12 cellular contexts compared by ENCODE assay signal in the genomic region with DNA sequence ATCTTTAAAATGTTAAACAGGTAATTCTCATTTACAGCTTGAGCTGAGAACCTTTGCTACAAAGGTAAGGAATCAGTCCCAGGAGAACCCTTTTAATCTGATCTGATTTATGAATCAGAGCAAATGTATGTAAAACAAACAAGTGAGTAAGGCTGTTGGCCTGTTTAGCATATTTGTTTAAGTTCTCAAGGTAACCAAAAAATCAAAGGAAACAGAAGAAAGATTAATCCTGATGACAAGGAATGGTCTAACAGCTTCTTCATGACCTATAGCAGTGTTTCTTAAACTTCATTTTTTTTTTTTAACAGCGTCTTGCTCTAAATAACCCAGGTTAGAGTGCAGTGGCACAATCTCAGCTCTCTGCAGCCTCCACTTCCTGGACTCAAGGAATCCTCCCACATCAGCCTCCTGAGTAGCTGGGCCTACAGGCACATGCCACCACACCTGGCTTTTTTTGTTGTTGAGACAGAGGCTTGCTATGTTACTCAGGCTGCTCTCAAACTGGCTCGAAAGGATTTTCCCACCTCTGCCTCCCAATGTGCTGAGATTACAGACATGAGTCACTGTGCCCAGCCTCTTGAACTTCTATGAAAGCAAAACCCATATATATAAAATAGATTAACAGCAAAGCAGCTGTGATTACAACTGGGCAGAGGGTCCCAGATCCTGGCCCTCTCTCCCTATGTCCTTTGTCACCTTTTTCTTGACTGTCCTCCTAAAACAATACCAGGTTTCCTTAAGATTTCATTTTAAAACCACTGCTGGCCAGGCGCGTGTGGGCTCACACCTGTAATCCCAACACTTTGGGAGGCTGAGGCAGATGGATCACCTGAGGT.
DNase-seq lines count a peak whose midpoint lies in the region; ATAC-seq and TF ChIP-seq lines count a peak whose summit lies in the region.
"Had no signal": no experiment of that assay in that cellular context is flagged by ENCODE, and none has a peak within 500 bp of the region (broad histone marks: within the 10 kb centered on the region; RNA-seq: fewer than 3 reads in every experiment).

No MANE protein-coding gene starts in this region.

- H3K4me1 Mint-ChIP-seq in stimulated activated effector memory CD8-positive, alpha-beta T cell treated with anti-CD3 and anti-CD28 coated beads, Interleukin-12 subunit alpha, Interleukin-12 subunit beta, amount 100 ng/mL, for 72 hours, result peaks cover 12% of the 10 kb centered on the region

- no peak for ATAC-seq in stimulated activated effector memory CD8-positive, alpha-beta T cell treated with anti-CD3 and anti-CD28 coated beads, Interleukin-12 subunit alpha, Interleukin-12 subunit beta, amount 100 ng/mL, for 72 hours
- ATAC-seq: GM12878 had no signal

- DNase-seq in activated effector memory CD4-positive, alpha-beta T cell treated with anti-CD3 and anti-CD28 coated beads, Interleukin-2, amount 50 U/mL, for 16 hours, result peak; percentile 37
- DNase-seq in activated effector memory CD4-positive, alpha-beta T cell treated with Interleukin-2 at 50 U/mL for 16 hours, result no peak
- DNase-seq in epithelial cell of esophagus (ENCODE audit: low read depth), result peak; percentile 97
- DNase-seq in stimulated activated effector memory CD8-positive, alpha-beta T cell treated with anti-CD3 and anti-CD28 coated beads, Interleukin-12 subunit alpha, Interleukin-12 subunit beta, amount 100 ng/mL, for 72 hours (ENCODE audit: low spot score in 2 of 2), result no peak
- DNase-seq in NCI-H146 treated with DMSO at 0.1 percent for 48 hours (lab: John Stamatoyannopoulos, UW; ENCODE audit: unreplicated experiment), result no peak
- no peak for DNase-seq in NCI-H1694 treated with DMSO at 0.1 percent for 48 hours (lab: John Stamatoyannopoulos, UW)
- DNase-seq: NK-92 treated with Interleukin-12 subunit alpha and Interleukin-12 subunit beta, amount 100 ng/mL, for 24 hours; stimulated activated naive CD4-positive, alpha-beta T cell treated with Interleukin-2 at 50 U/mL for 16 hours; WERI-Rb-1 had no signal

- no peak overlapping the region for H3K4me3 ChIP-seq in epithelial cell of esophagus (ENCODE audit: low read length)
- H3K4me3 ChIP-seq: GM12878, lung had no signal

- H3K27ac Mint-ChIP-seq in stimulated activated effector memory CD8-positive, alpha-beta T cell treated with anti-CD3 and anti-CD28 coated beads, Interleukin-12 subunit alpha, Interleukin-12 subunit beta, amount 100 ng/mL, for 72 hours, result peak overlapping the region; percentile 67
- H3K27ac Mint-ChIP-seq: activated naive CD8-positive, alpha-beta T cell had no signal

- H3K9me3 Mint-ChIP-seq in stimulated activated effector memory CD8-positive, alpha-beta T cell treated with anti-CD3 and anti-CD28 coated beads, Interleukin-12 subunit alpha, Interleukin-12 subunit beta, amount 100 ng/mL, for 72 hours, result no peaks in the 10 kb centered on the region

- no peak for TF ChIP-seq CTCF in epithelial cell of esophagus (IDR thresholded peaks at IDR 0.05; ENCODE audit: insufficient read depth, low read depth, low read length, missing control alignments)

- peaks cover 26% of the 10 kb centered on the region for H3K36me3 Mint-ChIP-seq in stimulated activated effector memory CD8-positive, alpha-beta T cell treated with anti-CD3 and anti-CD28 coated beads, Interleukin-12 subunit alpha, Interleukin-12 subunit beta, amount 100 ng/mL, for 72 hours
- H3K36me3 Mint-ChIP-seq: activated naive CD8-positive, alpha-beta T cell had no signal

- no peak overlapping the region for H3K4me3 Mint-ChIP-seq in stimulated activated effector memory CD8-positive, alpha-beta T cell treated with anti-CD3 and anti-CD28 coated beads, Interleukin-12 subunit alpha, Interleukin-12 subunit beta, amount 100 ng/mL, for 72 hours
- H3K4me3 Mint-ChIP-seq: activated naive CD8-positive, alpha-beta T cell had no signal

Comparison
In these comparisons a context has a peak if more than half of its experiments do, and no peak if none do; other contexts are left out.
1. DNase-seq: peak in activated effector memory CD4-positive, alpha-beta T cell treated with anti-CD3 and anti-CD28 coated beads, Interleukin-2, amount 50 U/mL, for 16 hours (single experiment) and epithelial cell of esophagus (single experiment); none in activated effector memory CD4-positive, alpha-beta T cell treated with Interleukin-2 at 50 U/mL for 16 hours (single experiment), stimulated activated effector memory CD8-positive, alpha-beta T cell treated with anti-CD3 and anti-CD28 coated beads, Interleukin-12 subunit alpha, Interleukin-12 subunit beta, amount 100 ng/mL, for 72 hours (0 of 2), NCI-H146 treated with DMSO at 0.1 percent for 48 hours (single experiment) and NCI-H1694 treated with DMSO at 0.1 percent for 48 hours (single experiment).